Comparison of ENCODE assay signal across 8 cellular contexts in genomic region chr2:8678731-8679566, GRCh38. TPM values are rescaled to one million over a fixed set of nuclear protein-coding genes. Genes with fewer than 3 reads are reported as not detected.
DNase-seq lines count a peak whose midpoint lies in the region; ATAC-seq and TF ChIP-seq lines count a peak whose summit lies in the region.

No MANE protein-coding gene starts in this region.

- peak overlapping the region; percentile 96 for H3K27ac ChIP-seq in SJCRH30
- H3K27ac ChIP-seq in gastroesophageal sphincter, result peak overlapping the region; percentile 92 to 99 (median 97)
- no peak overlapping the region for H3K27ac ChIP-seq in neutrophil
- peak overlapping the region; percentile 96 for H3K27ac ChIP-seq in suprapubic skin

- TF ChIP-seq CTCF in gastroesophageal sphincter (IDR thresholded peaks at IDR 0.05) (peak in 2 of 4 experiments; percentile 12 to 32), neutrophil (IDR thresholded peaks at IDR 0.05) (no peak), suprapubic skin (IDR thresholded peaks at IDR 0.05) (no peak)

- H3K9ac ChIP-seq in ES-I3 (ENCODE audit: low read depth, low read length), result peak overlapping the region; percentile 63

- intact Hi-C loops in activated naive CD4-positive, alpha-beta T cell treated with anti-CD3 and anti-CD28 coated beads for 36 hours (cut with micrococcal nuclease), result loop anchor here (2.0 kb wide), 1 partner anchor 22 kb away; no protein-coding TSS in a partner anchor

- TF ChIP-seq POLR2A in gastroesophageal sphincter (IDR thresholded peaks at IDR 0.05) (peak; percentile 18 to 37), suprapubic skin (IDR thresholded peaks at IDR 0.05) (peak in 1 of 2 donors; percentile 6)

- peaks cover 28% of the 10 kb centered on the region for H3K4me1 Mint-ChIP-seq in activated naive CD4-positive, alpha-beta T cell treated with anti-CD3 and anti-CD28 coated beads for 36 hours (ENCODE audit: low read depth)

- TF ChIP-seq EP300 in gastroesophageal sphincter (IDR thresholded peaks at IDR 0.05), result no peak
- TF ChIP-seq EP300 in suprapubic skin (IDR thresholded peaks at IDR 0.05), result no peak

- H3K4me1 ChIP-seq in ES-I3 (ENCODE audit: insufficient read depth, low read length) (0 out of 2 replicates have a peak, but pooled peaks cover 13% of the 10 kb centered on the region), SJCRH30 (peaks cover 7% of the 10 kb centered on the region; the same call in 1 of the 2 replicates), gastroesophageal sphincter (peaks cover 0 to 62% (median 16%) of the 10 kb centered on the region in 3 donors), neutrophil (ENCODE audit: control insufficient read depth in 1 of 2, insufficient read depth in 1 of 2, low read depth in 1 of 2, low read length in 1 of 2) (peaks cover 57% of the 10 kb centered on the region in 2 experiments), suprapubic skin (peaks cover 52% of the 10 kb centered on the region)

- H3K9me3 ChIP-seq in ES-I3 (ENCODE audit: control insufficient read depth, insufficient read depth, low read length), result peaks cover 5% of the 10 kb centered on the region
- no peaks in the 10 kb centered on the region for H3K9me3 ChIP-seq in SJCRH30 (replicated peaks)
- H3K9me3 ChIP-seq in gastroesophageal sphincter, result peaks cover 0 to 13% (median 0%) of the 10 kb centered on the region in 3 donors
- no peaks in the 10 kb centered on the region for H3K9me3 ChIP-seq in neutrophil
- H3K9me3 ChIP-seq in suprapubic skin, result peaks cover 5% of the 10 kb centered on the region

- peak overlapping the region; percentile 8 for H3K27ac Mint-ChIP-seq in activated naive CD4-positive, alpha-beta T cell treated with anti-CD3 and anti-CD28 coated beads for 36 hours

- peaks cover 28% of the 10 kb centered on the region for H3K36me3 Mint-ChIP-seq in activated naive CD4-positive, alpha-beta T cell treated with anti-CD3 and anti-CD28 coated beads for 36 hours (ENCODE audit: low read depth)

- H3K27me3 ChIP-seq in SJCRH30 (no peaks in the 10 kb centered on the region), gastroesophageal sphincter (no peaks in the 10 kb centered on the region), neutrophil (peaks cover 64% of the 10 kb centered on the region), suprapubic skin (no peaks in the 10 kb centered on the region)

- CTCF ChIA-PET in HEK293T (lab: Yijun Ruan, JAX), result no interaction called here
- CTCF ChIA-PET in activated naive CD4-positive, alpha-beta T cell treated with anti-CD3 and anti-CD28 coated beads for 36 hours (lab: Charles Lee), result interaction anchor here (1.1 kb wide), 1 partner anchor 135 kb away, joined by 3 read pairs; no protein-coding TSS in a partner anchor

- H3K36me3 ChIP-seq in ES-I3 (ENCODE audit: insufficient read depth, low read length) (no peaks in the 10 kb centered on the region), SJCRH30 (no peaks in the 10 kb centered on the region), gastroesophageal sphincter (no peaks in the 10 kb centered on the region), neutrophil (no peaks in the 10 kb centered on the region), suprapubic skin (no peaks in the 10 kb centered on the region)

- peak; percentile 78 for ATAC-seq in gastroesophageal sphincter

- H3K4me3 ChIP-seq in SJCRH30, result peak overlapping the region; percentile 72
- peak overlapping the region; percentile 47 to 89 for H3K4me3 ChIP-seq in gastroesophageal sphincter
- H3K4me3 ChIP-seq in neutrophil (ENCODE audit: low read depth in 1 of 2, low read length in 1 of 2), result peak overlapping the region; percentile 48 to 67
- H3K4me3 ChIP-seq in suprapubic skin, result peak overlapping the region; percentile 54

- POLR2A ChIA-PET in HEK293T (lab: Yijun Ruan, JAX), result interaction anchor here (0.7 to 1.2 kb wide), 5 partner anchors 13 to 297 kb away, joined by 3 to 5 read pairs (median 4); no protein-coding TSS in a partner anchor

- 4% methylated on average over 5 of the region's 91 CpGs; no CpG with 5 or more reads in 1 of the 2 donors for WGBS in gastroesophageal sphincter (ENCODE audit: low coverage in 1 of 2), 2 donors
- 0% methylated on average over 25 of the region's 91 CpGs for WGBS in suprapubic skin

- H3K4me3 Mint-ChIP-seq in activated naive CD4-positive, alpha-beta T cell treated with anti-CD3 and anti-CD28 coated beads for 36 hours, result peak overlapping the region; percentile 71

- H3K9me3 Mint-ChIP-seq in activated naive CD4-positive, alpha-beta T cell treated with anti-CD3 and anti-CD28 coated beads for 36 hours, result peaks cover 15% of the 10 kb centered on the region

- H3K27me3 Mint-ChIP-seq in activated naive CD4-positive, alpha-beta T cell treated with anti-CD3 and anti-CD28 coated beads for 36 hours (ENCODE audit: low read depth), result peaks cover 43% of the 10 kb centered on the region

- DNase-seq in HEK293T (ENCODE audit: extremely low spot score) (peak; percentile 92), MV-4-11 (lab: John Stamatoyannopoulos, UW) (peak; percentile 76), SJCRH30 (peak; percentile 94 to 95), suprapubic skin (ENCODE audit: low spot score in 2 of 2) (peak; percentile 93 to 94)
- peak; percentile 81 for DNase-seq in activated naive CD4-positive, alpha-beta T cell treated with anti-CD3 and anti-CD28 coated beads for 36 hours

TF ChIP-seq in HEK293T, 16 proteins besides CTCF, POLR2A, EP300 and RAD21:
- TF ChIP-seq L3MBTL2 (conservative IDR thresholded peaks at IDR 0.05) (0 out of 2 replicates have a peak, but pooled peaks have one; percentile 28), ARNT (IDR thresholded peaks at IDR 0.05) (peak; percentile 88), PKNOX1 (IDR thresholded peaks at IDR 0.05) (peak; percentile 96), SUZ12 (IDR thresholded peaks at IDR 0.05) (no peak), FOXM1 (IDR thresholded peaks at IDR 0.05; ENCODE audit: borderline replicate concordance) (peak; percentile 5; the same call in 1 of the 2 replicates), FOXA1 (IDR thresholded peaks at IDR 0.05) (no peak)

RNA-seq across cellular contexts. Expression of gene ID2, which starts 2.9 kb away (rescaled TPM):
- 15.8 and 17.6 TPM in 2 replicates for total RNA-seq in SJCRH30 (2014; rRNA removed; shearing (Covaris generic))
- total RNA-seq in activated naive CD4-positive, alpha-beta T cell treated with anti-CD3 and anti-CD28 coated beads for 36 hours, result 10 to 100 TPM; 73.9 to 81.9 TPM
- total RNA-seq in gastroesophageal sphincter (100 to 1,000 TPM; 142 to 384 (median 169) TPM), suprapubic skin (100 to 1,000 TPM; 179 to 249 (median 211) TPM)
